In the genomic region with DNA sequence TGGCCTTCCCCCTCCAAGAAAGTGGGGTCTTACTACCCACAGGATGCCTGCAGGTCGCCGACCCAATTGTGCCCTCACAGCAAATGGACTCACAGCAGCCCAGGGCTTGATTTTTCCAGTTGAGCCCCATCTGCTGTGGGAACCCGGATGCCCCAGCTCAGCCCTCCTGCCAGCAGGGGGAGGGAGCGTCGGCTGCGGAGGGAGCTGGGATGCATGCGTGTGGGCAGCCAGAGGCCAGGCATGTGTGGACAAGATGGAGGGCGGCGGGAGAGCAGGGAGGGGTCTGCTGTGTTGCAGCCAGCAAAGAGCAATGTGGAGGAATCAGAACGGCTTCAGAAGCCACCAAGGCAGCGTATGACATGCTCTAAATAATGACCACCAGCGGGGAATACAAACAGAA, we compare ENCODE assay signal across 11 cellular contexts. TPM values are rescaled to one million over a fixed set of nuclear protein-coding genes. Genes with fewer than 3 reads are reported as not detected.
A peak's percentile ranks its signal among the peaks of the same experiment; 100 is the strongest.
DNase-seq lines count a peak whose midpoint lies in the region; ATAC-seq and TF ChIP-seq lines count a peak whose summit lies in the region.
"Had no signal": no experiment of that assay in that cellular context is flagged by ENCODE, and none has a peak within 500 bp of the region (broad histone marks: within the 10 kb centered on the region; RNA-seq: fewer than 3 reads in every experiment).

No MANE protein-coding gene starts in this region.

- H3K27ac ChIP-seq in HEK293 (ENCODE audit: extremely low read depth, low read depth, low read length) (no peak overlapping the region), mesenchymal stem cell (ENCODE audit: low read length, poor library complexity, severe bottlenecking) (no peak overlapping the region)
- no peak overlapping the region for H3K27ac ChIP-seq in CD4-positive, alpha-beta T cell (ENCODE audit: low read depth, low read length)

- H3K4me1 Mint-ChIP-seq in brain, result peaks cover 15% of the 10 kb centered on the region
- no peaks in the 10 kb centered on the region for H3K4me1 Mint-ChIP-seq in CD4-positive, alpha-beta T cell (ENCODE audit: low read depth)
- H3K4me1 Mint-ChIP-seq: stimulated activated effector memory CD8-positive, alpha-beta T cell treated with anti-CD3 and anti-CD28 coated beads, Interleukin-12 subunit alpha, Interleukin-12 subunit beta, amount 100 ng/mL, for 72 hours had no signal

- peak; percentile 31 for DNase-seq in COLO668 (lab: John Stamatoyannopoulos, UW; ENCODE audit: unreplicated experiment)
- no peak for DNase-seq in mesenchymal stem cell
- DNase-seq in CD4-positive, alpha-beta T cell, result no peak
- DNase-seq in NCI-H2081 (lab: John Stamatoyannopoulos, UW), result no peak
- no peak for DNase-seq in SW 1271 (lab: John Stamatoyannopoulos, UW)
- no peak for DNase-seq in mesenteric fat pad (ENCODE audit: low spot score)
- DNase-seq: NCI-H226, T1000 had no signal

- H3K4me3 Mint-ChIP-seq in brain, result peak overlapping the region in 1 of 5 experiments; percentile 24
- H3K4me3 Mint-ChIP-seq in CD4-positive, alpha-beta T cell, result no peak overlapping the region
- H3K4me3 Mint-ChIP-seq: stimulated activated effector memory CD8-positive, alpha-beta T cell treated with anti-CD3 and anti-CD28 coated beads, Interleukin-12 subunit alpha, Interleukin-12 subunit beta, amount 100 ng/mL, for 72 hours had no signal

- no peak overlapping the region for H2BK15ac ChIP-seq in mesenchymal stem cell (ENCODE audit: low read depth, poor library complexity, severe bottlenecking)

- peaks cover 0 to 39% of the 10 kb centered on the region in 2 experiments for H3K27me3 ChIP-seq in mesenchymal stem cell (ENCODE audit: control insufficient read depth in 1 of 2, insufficient read depth in 1 of 2, low read length in 2 of 2)
- no peaks in the 10 kb centered on the region for H3K27me3 ChIP-seq in CD4-positive, alpha-beta T cell (ENCODE audit: control insufficient read depth, insufficient read depth, low read length)

- H3K4me3 ChIP-seq in HEK293 (ENCODE audit: low read depth, low read length) (no peak overlapping the region), mesenchymal stem cell (ENCODE audit: insufficient read depth in 1 of 2, low read depth in 1 of 2, low read length in 2 of 2) (no peak overlapping the region)

- no peak overlapping the region for H2AK5ac ChIP-seq in mesenchymal stem cell (ENCODE audit: low read length, severe bottlenecking)

- H3K4me2 ChIP-seq in mesenchymal stem cell (ENCODE audit: low read length, poor library complexity, severe bottlenecking), result no peak overlapping the region

- H3K14ac ChIP-seq in mesenchymal stem cell (ENCODE audit: low read length in 2 of 2), result peak overlapping the region in 1 of 2 experiments; percentile 74

- ATAC-seq in CD4-positive, alpha-beta T cell (ENCODE audit: poor library complexity), result no peak
- ATAC-seq: stimulated activated effector memory CD8-positive, alpha-beta T cell treated with anti-CD3 and anti-CD28 coated beads, Interleukin-12 subunit alpha, Interleukin-12 subunit beta, amount 100 ng/mL, for 72 hours had no signal

- H3K36me3 ChIP-seq in HEK293 (ENCODE audit: control insufficient read depth in 2 of 2, insufficient read depth in 1 of 2, low read length in 2 of 2) (no peaks in the 10 kb centered on the region), mesenchymal stem cell (ENCODE audit: control insufficient read depth in 1 of 2, insufficient read depth in 2 of 2, low read depth in 1 of 2, low read length in 2 of 2) (no peaks in the 10 kb centered on the region)

- H3K79me1 ChIP-seq in mesenchymal stem cell (replicated peaks; ENCODE audit: low read length, poor library complexity, severe bottlenecking), result no peaks in the 10 kb centered on the region

- H2BK120ac ChIP-seq in mesenchymal stem cell (ENCODE audit: low read depth, low read length), result no peak overlapping the region

- no peak overlapping the region for H2BK12ac ChIP-seq in mesenchymal stem cell (ENCODE audit: low read length in 2 of 2)

- peaks cover 11% of the 10 kb centered on the region for H3K27me3 Mint-ChIP-seq in brain
- peaks cover 24% of the 10 kb centered on the region for H3K27me3 Mint-ChIP-seq in CD4-positive, alpha-beta T cell

- H2BK5ac ChIP-seq in mesenchymal stem cell (ENCODE audit: low read depth, low read length, poor library complexity, severe bottlenecking), result no peak overlapping the region

- H3K4me1 ChIP-seq in HEK293 (ENCODE audit: control insufficient read depth, insufficient read depth, low read length), result no peaks in the 10 kb centered on the region
- H3K4me1 ChIP-seq in mesenchymal stem cell (ENCODE audit: control insufficient read depth, insufficient read depth, low read depth, low read length), result peaks cover 5% of the 10 kb centered on the region

- CTCF ChIA-PET in HEK293 (lab: Yijun Ruan, JAX), result interaction anchor here (0.6 to 1.5 kb wide), 3 partner anchors 15 to 344 kb away, joined by 3 to 5 read pairs (median 3); no protein-coding TSS in a partner anchor
- CTCF ChIA-PET in CD4-positive, alpha-beta T cell (lab: Charles Lee), result no interaction called here

- no peak overlapping the region for H4K91ac ChIP-seq in mesenchymal stem cell (ENCODE audit: low read length)

- POLR2A ChIA-PET in HEK293 (lab: Yijun Ruan, JAX), result interaction anchor here (1.1 kb wide), 1 partner anchor 45 kb away, joined by 4 read pairs; no protein-coding TSS in a partner anchor
- POLR2A ChIA-PET in CD4-positive, alpha-beta T cell (lab: Charles Lee), result no interaction called here

- 58% methylated on average over 12 of the region's 12 CpGs for WGBS in mesenchymal stem cell

- H3K9ac ChIP-seq in mesenchymal stem cell (ENCODE audit: low read length), result no peak overlapping the region

- peak overlapping the region; percentile 29 for H2AFZ ChIP-seq in mesenchymal stem cell (ENCODE audit: low read depth, low read length)

- peak; percentile 68 for TF ChIP-seq CTCF in HEK293 (tag by site-specific recombination; IDR thresholded peaks at IDR 0.05)
- TF ChIP-seq CTCF in brain (conservative IDR thresholded peaks at IDR 0.05), result peak in 1 of 2 experiments; percentile 28
- no peak for TF ChIP-seq CTCF in CD4-positive, alpha-beta T cell (IDR thresholded peaks at IDR 0.05)

- H3K23ac ChIP-seq in mesenchymal stem cell (ENCODE audit: low read length in 2 of 2), result no peak overlapping the region

- H3K36me3 Mint-ChIP-seq in brain, result no peaks in the 10 kb centered on the region
- no peaks in the 10 kb centered on the region for H3K36me3 Mint-ChIP-seq in CD4-positive, alpha-beta T cell (ENCODE audit: low read depth)
- H3K36me3 Mint-ChIP-seq: stimulated activated effector memory CD8-positive, alpha-beta T cell treated with anti-CD3 and anti-CD28 coated beads, Interleukin-12 subunit alpha, Interleukin-12 subunit beta, amount 100 ng/mL, for 72 hours had no signal

- H3K27ac Mint-ChIP-seq in brain, result peak overlapping the region in 3 of 5 experiments; percentile 35 to 84 (median 58)
- H3K27ac Mint-ChIP-seq in CD4-positive, alpha-beta T cell, result no peak overlapping the region
- H3K27ac Mint-ChIP-seq: stimulated activated effector memory CD8-positive, alpha-beta T cell treated with anti-CD3 and anti-CD28 coated beads, Interleukin-12 subunit alpha, Interleukin-12 subunit beta, amount 100 ng/mL, for 72 hours had no signal

- H3K9me3 ChIP-seq in HEK293 (ENCODE audit: control insufficient read depth, insufficient read depth, low read depth, low read length) (no peaks in the 10 kb centered on the region), mesenchymal stem cell (ENCODE audit: control insufficient read depth, low read length) (no peaks in the 10 kb centered on the region)
- H3K9me3 ChIP-seq in CD4-positive, alpha-beta T cell (ENCODE audit: control insufficient read depth, low read length), result no peaks in the 10 kb centered on the region

- no peak overlapping the region for H3K18ac ChIP-seq in mesenchymal stem cell (ENCODE audit: low read depth in 1 of 2, low read length in 2 of 2)

- intact Hi-C loops in CD4-positive, alpha-beta T cell (cut with DNase I, micrococcal nuclease), result no loop called here

- peak overlapping the region; percentile 75 for H4K8ac ChIP-seq in mesenchymal stem cell (ENCODE audit: low read length)

- H3K9me3 Mint-ChIP-seq in brain, result no peaks in the 10 kb centered on the region
- H3K9me3 Mint-ChIP-seq in CD4-positive, alpha-beta T cell, result no peaks in the 10 kb centered on the region
- H3K9me3 Mint-ChIP-seq: stimulated activated effector memory CD8-positive, alpha-beta T cell treated with anti-CD3 and anti-CD28 coated beads, Interleukin-12 subunit alpha, Interleukin-12 subunit beta, amount 100 ng/mL, for 72 hours had no signal

- no peak overlapping the region for H3K4ac ChIP-seq in mesenchymal stem cell (ENCODE audit: low read depth in 1 of 2, low read length in 2 of 2)

TF ChIP-seq in HEK293, 187 proteins besides CTCF, POLR2A, EP300 and RAD21 (continues in another document):
- TF ChIP-seq ZNF843 (tag by site-specific recombination; IDR thresholded peaks at IDR 0.05), result no peak
- no peak for TF ChIP-seq ZNF140 (tag by site-specific recombination; IDR thresholded peaks at IDR 0.05)
- TF ChIP-seq ZNF555 (tag by site-specific recombination; conservative IDR thresholded peaks at IDR 0.05), result no peak
- TF ChIP-seq ZNF514 (tag by site-specific recombination; IDR thresholded peaks at IDR 0.05), result no peak
- TF ChIP-seq ZNF521 (tag by site-specific recombination; IDR thresholded peaks at IDR 0.05), result no peak
- TF ChIP-seq RBAK (tag by site-specific recombination; IDR thresholded peaks at IDR 0.05), result no peak
- TF ChIP-seq ZNF560 (tag by site-specific recombination; IDR thresholded peaks at IDR 0.05; ENCODE audit: borderline replicate concordance), result no peak
- TF ChIP-seq ZNF561 (tag by site-specific recombination; IDR thresholded peaks at IDR 0.05; ENCODE audit: borderline replicate concordance), result no peak
- no peak for TF ChIP-seq ZNF423 (tag by site-specific recombination; IDR thresholded peaks at IDR 0.05)
- TF ChIP-seq HOXA7 (CRISPR knock-in tag; IDR thresholded peaks at IDR 0.05; ENCODE audit: borderline replicate concordance), result no peak
- no peak for TF ChIP-seq ZNF169 (tag by site-specific recombination; IDR thresholded peaks at IDR 0.05)
- no peak for TF ChIP-seq KLF10 (tag by site-specific recombination; IDR thresholded peaks at IDR 0.05)
- TF ChIP-seq EGR2 (tag by site-specific recombination; IDR thresholded peaks at IDR 0.05; ENCODE audit: low read depth), result peak; percentile 60
- TF ChIP-seq ZNF776 (tag by site-specific recombination; IDR thresholded peaks at IDR 0.05; ENCODE audit: borderline replicate concordance), result no peak
- no peak for TF ChIP-seq ZBTB48 (tag by site-specific recombination; IDR thresholded peaks at IDR 0.05)
- TF ChIP-seq ZFHX2 (tag by site-specific recombination; conservative IDR thresholded peaks at IDR 0.05), result peak; percentile 64

RNA-seq across cellular contexts. Expression of a gene that starts 41.0 kb away (rescaled TPM):
- polyA plus RNA-seq in brain (ENCODE audit: insufficient read depth, low read depth, low replicate concordance), result 173 TPM
- polyA plus RNA-seq in mesenchymal stem cell (2013, experiment 1 of 2), result 145 TPM
- 145 TPM for polyA plus RNA-seq in mesenchymal stem cell (2013, experiment 2 of 2)
- 100 to 1,000 TPM; 285 to 286 TPM for total RNA-seq in CD4-positive, alpha-beta T cell
- 149 TPM for total RNA-seq in mesenteric fat pad
